In genomic region chr7:44847920-44848634, GRCh38 we compare ENCODE assay signal across 8 cellular contexts. TPM values are rescaled to one million over a fixed set of nuclear protein-coding genes. Genes with fewer than 3 reads are reported as not detected.
A peak's percentile ranks its signal among the peaks of the same experiment; 100 is the strongest.
DNase-seq lines count a peak whose midpoint lies in the region; ATAC-seq, FAIRE-seq and TF ChIP-seq lines count a peak whose summit lies in the region.

Gene H2AZ2, minus strand, starts transcription at chr7:44848087. Its CDS starts 116 bp downstream, at chr7:44847971.

- H3K9me1 ChIP-seq in keratinocyte (ENCODE audit: control insufficient read depth, extremely low read depth, insufficient read depth, low read length), result no peaks in the 10 kb centered on the region

- no peaks in the 10 kb centered on the region for H3K36me3 ChIP-seq in keratinocyte (ENCODE audit: control insufficient read depth in 2 of 2, extremely low read depth in 1 of 2, insufficient read depth in 2 of 2, low read length in 2 of 2)

- peaks cover 45% of the 10 kb centered on the region for H3K79me2 ChIP-seq in keratinocyte (ENCODE audit: control insufficient read depth, insufficient read depth, low read length)

- dilution Hi-C loops in keratinocyte (cut with MboI; ENCODE audit: extremely low pct_ligation_motif_present, low sequenced_read_pairs), result no loop called here

- H3K27me3 Mint-ChIP-seq in chondrocyte (ENCODE audit: low read depth), result no peaks in the 10 kb centered on the region

- DNase-seq in AML-193 (lab: John Stamatoyannopoulos, UW), result peak; percentile 98
- peak; percentile 99 for DNase-seq in NCI-H510A treated with DMSO at 0.1 percent for 48 hours (lab: John Stamatoyannopoulos, UW)
- DNase-seq in activated CD4-positive, alpha-beta T cell treated with anti-CD3 and anti-CD28 coated beads for 24 hours (ENCODE audit: low read depth in 2 of 2), result peak; percentile 99 to 100
- DNase-seq in chondrocyte (ENCODE audit: low spot score), result peak; percentile 100
- peak; percentile 98 for DNase-seq in keratinocyte (ENCODE audit: low read depth, low spot score)
- peak; percentile 100 for DNase-seq in stimulated activated CD4-positive, alpha-beta T cell treated with anti-CD3 and anti-CD28 coated beads, Interleukin-15, amount 100 ng/mL, for 1 hour (ENCODE audit: low read depth in 1 of 2, low spot score in 1 of 2)

- H4K20me1 ChIP-seq in keratinocyte (ENCODE audit: control insufficient read depth, extremely low read depth, insufficient read depth, low read length), result no peaks in the 10 kb centered on the region

- H3K27ac ChIP-seq in keratinocyte (ENCODE audit: control insufficient read depth, insufficient read depth, low read length), result peak within 1 kb of the TSS; percentile 94

- peaks cover 46% of the 10 kb centered on the region for H3K4me1 Mint-ChIP-seq in chondrocyte (ENCODE audit: low read depth)

- ATAC-seq in HG03439 (IDR thresholded peaks at IDR 0.05; ENCODE audit: unreplicated experiment), result peak; percentile 88

- peak within 1 kb of the TSS; percentile 98 for H3K27ac Mint-ChIP-seq in chondrocyte (ENCODE audit: unreplicated experiment)

- peak within 1 kb of the TSS; percentile 93 for H3K4me3 Mint-ChIP-seq in chondrocyte (ENCODE audit: unreplicated experiment)

- no peaks in the 10 kb centered on the region for H3K36me3 Mint-ChIP-seq in chondrocyte (ENCODE audit: low read depth)

- H2AFZ ChIP-seq in keratinocyte (ENCODE audit: control insufficient read depth, low read length), result peak within 1 kb of the TSS; percentile 99

- no peaks in the 10 kb centered on the region for H3K9me3 ChIP-seq in keratinocyte (ENCODE audit: control insufficient read depth, low read depth, low read length)

- peak within 1 kb of the TSS; percentile 91 for H3K9ac ChIP-seq in keratinocyte (ENCODE audit: control insufficient read depth, extremely low read depth, insufficient read depth, low read length)

- TF ChIP-seq CTCF in chondrocyte (IDR thresholded peaks at IDR 0.05), result peak; percentile 40
- no peak for TF ChIP-seq CTCF in keratinocyte (optimal IDR thresholded peaks at IDR 0.05 in 1 of 3, IDR thresholded peaks at IDR 0.05 in 1 of 3, conservative IDR thresholded peaks at IDR 0.05 in 1 of 3; ENCODE audit: extremely low read depth in 1 of 3, insufficient read depth in 2 of 3, low read length in 3 of 3)

- no peak for FAIRE-seq in keratinocyte (lab: Jason Lieb, UNC)

- H3K4me1 ChIP-seq in keratinocyte (ENCODE audit: control insufficient read depth, extremely low read depth, insufficient read depth, low read length), result peaks cover 12% of the 10 kb centered on the region

- H3K9me3 Mint-ChIP-seq in chondrocyte (ENCODE audit: low read depth), result no peaks in the 10 kb centered on the region

- H3K4me3 ChIP-seq in keratinocyte (ENCODE audit: control insufficient read depth in 2 of 3, extremely low read depth in 1 of 3, insufficient read depth in 2 of 3, low read depth in 1 of 3, low read length in 3 of 3), result peak within 1 kb of the TSS; percentile 69 to 96 (median 80)

- no peaks in the 10 kb centered on the region for H3K27me3 ChIP-seq in keratinocyte (ENCODE audit: control insufficient read depth, extremely low read depth, insufficient read depth, low read length)

- peak; percentile 70 for TF ChIP-seq POLR2A in GM19193 (IDR thresholded peaks at IDR 0.05; ENCODE audit: extremely low read depth, insufficient read depth, insufficient read length)

- peak within 1 kb of the TSS; percentile 92 for H3K4me2 ChIP-seq in keratinocyte (ENCODE audit: control insufficient read depth, extremely low read depth, insufficient read depth, low read depth, low read length)

RNA-seq across cellular contexts. Expression of gene H2AZ2, which starts in this region (rescaled TPM):
- total RNA-seq in chondrocyte, result 119 to 139 TPM (median 126 TPM) in 3 replicates
- 62.6 to 139 TPM (median 131 TPM) in 3 replicates for polyA plus RNA-seq in keratinocyte
- 54.4 TPM for polyA plus RNA-seq in keratinocyte (2011; ENCODE audit: low read depth)
- polyA plus RNA-seq in keratinocyte (2011; cell fraction: cytosol; rRNA removed), result 79.9 and 107 TPM in 2 replicates
- 30.9 and 39.7 TPM in 2 replicates for polyA plus RNA-seq in keratinocyte (2011; cell fraction: nucleus; rRNA removed)
- polyA plus RNA-seq in keratinocyte (2012; ENCODE audit: low replicate concordance), result 58.6 and 129 TPM in 2 replicates
- polyA minus RNA-seq in keratinocyte, result 47.6 to 84.5 TPM (median 48.3 TPM) in 3 replicates
- 26.1 TPM for polyA minus RNA-seq in keratinocyte (2011; cell fraction: cytosol; rRNA and poly(A)+ RNA removed)
- polyA minus RNA-seq in keratinocyte (2011; cell fraction: nucleus; rRNA and poly(A)+ RNA removed), result 7.8 and 23.9 TPM in 2 replicates

Comparison
In these comparisons a context has a peak if more than half of its experiments do, and no peak if none do; other contexts are left out.
1. Peak in every context shown above with its lines: DNase-seq, ATAC-seq, H3K4me3 ChIP-seq and H3K27ac ChIP-seq.